ENCODE assay signal across 17 cellular contexts in genomic region chr3:162368377-162368776, GRCh38.
"Had no signal": no experiment of that assay in that cellular context is flagged by ENCODE, and none has a peak within 500 bp of the region (broad histone marks: within the 10 kb centered on the region; RNA-seq: fewer than 3 reads in every experiment).

No MANE protein-coding gene starts in this region.

- H3K27me3 ChIP-seq: gastroesophageal sphincter, neural progenitor cell, pancreas, thyroid gland, uterus had no signal

- H3K9me3 ChIP-seq: gastroesophageal sphincter, pancreas, thyroid gland, uterus had no signal

- H3K36me3 ChIP-seq: gastroesophageal sphincter, neural progenitor cell, pancreas, thyroid gland, uterus had no signal

- H3K27ac ChIP-seq: neural progenitor cell, pancreas, thyroid gland, uterus had no signal

- H3K27me3 Mint-ChIP-seq: activated naive CD8-positive, alpha-beta T cell treated with anti-CD3 and anti-CD28 coated beads, Interleukin-2, amount 10 ng/mL, durations not matched to agents 7 days and 5 days; effector memory CD8-positive, alpha-beta T cell; stimulated activated naive B cell treated with anti-CD40 and anti-IgM and Interleukin-4, amounts not matched to agents 10 μg/mL and 1 μg/mL and 100 μg/mL, for 72 hours had no signal

- ATAC-seq: effector memory CD8-positive, alpha-beta T cell; gastroesophageal sphincter; pancreas; stimulated activated naive B cell treated with anti-CD40 and anti-IgM and Interleukin-4, amounts not matched to agents 10 μg/mL and 1 μg/mL and 100 μg/mL, for 72 hours had no signal

- DNase-seq: activated CD4-positive, CD25-positive, alpha-beta regulatory T cell treated with anti-CD3 and anti-CD28 coated beads, Interleukin-2, amount 50 U/mL, for 72 hours; activated naive CD4-positive, alpha-beta T cell; activated naive CD8-positive, alpha-beta T cell treated with anti-CD3 and anti-CD28 coated beads, Interleukin-2, amount 10 ng/mL, durations not matched to agents 7 days and 5 days; activated T-cell treated with anti-CD3 and anti-CD28 coated beads for 4 hours; dermis blood vessel endothelial cell; effector memory CD8-positive, alpha-beta T cell; hippocampal formation; kidney; pancreas; stimulated activated CD4-positive, alpha-beta T cell treated with anti-CD3 and anti-CD28 coated beads, Interleukin-2, amount 100 ng/mL, for 48 hours; stimulated activated naive B cell treated with anti-CD40 and anti-IgM and Interleukin-4, amounts not matched to agents 10 μg/mL and 1 μg/mL and 100 μg/mL, for 72 hours; T-helper 1 cell; T1000; thyroid gland; uterus had no signal

- H2AFZ ChIP-seq: neural progenitor cell had no signal

- H3K27ac Mint-ChIP-seq: activated naive CD8-positive, alpha-beta T cell treated with anti-CD3 and anti-CD28 coated beads, Interleukin-2, amount 10 ng/mL, durations not matched to agents 7 days and 5 days; effector memory CD8-positive, alpha-beta T cell; neural progenitor cell; stimulated activated naive B cell treated with anti-CD40 and anti-IgM and Interleukin-4, amounts not matched to agents 10 μg/mL and 1 μg/mL and 100 μg/mL, for 72 hours had no signal

- H3K4me2 ChIP-seq: neural progenitor cell had no signal

- H3K9me3 Mint-ChIP-seq: neural progenitor cell had no signal

- H3K4me1 ChIP-seq: neural progenitor cell, pancreas, thyroid gland had no signal

- H3K4me1 Mint-ChIP-seq: activated naive CD8-positive, alpha-beta T cell treated with anti-CD3 and anti-CD28 coated beads, Interleukin-2, amount 10 ng/mL, durations not matched to agents 7 days and 5 days; neural progenitor cell; stimulated activated naive B cell treated with anti-CD40 and anti-IgM and Interleukin-4, amounts not matched to agents 10 μg/mL and 1 μg/mL and 100 μg/mL, for 72 hours had no signal

- H3K4me3 Mint-ChIP-seq: activated naive CD8-positive, alpha-beta T cell treated with anti-CD3 and anti-CD28 coated beads, Interleukin-2, amount 10 ng/mL, durations not matched to agents 7 days and 5 days; effector memory CD8-positive, alpha-beta T cell; neural progenitor cell; stimulated activated naive B cell treated with anti-CD40 and anti-IgM and Interleukin-4, amounts not matched to agents 10 μg/mL and 1 μg/mL and 100 μg/mL, for 72 hours had no signal

- H3K4me3 ChIP-seq: gastroesophageal sphincter, neural progenitor cell, pancreas, thyroid gland, uterus had no signal

- H3K36me3 Mint-ChIP-seq: activated naive CD8-positive, alpha-beta T cell treated with anti-CD3 and anti-CD28 coated beads, Interleukin-2, amount 10 ng/mL, durations not matched to agents 7 days and 5 days; neural progenitor cell; stimulated activated naive B cell treated with anti-CD40 and anti-IgM and Interleukin-4, amounts not matched to agents 10 μg/mL and 1 μg/mL and 100 μg/mL, for 72 hours had no signal

- H3K9ac ChIP-seq: neural progenitor cell had no signal
